In genomic region chr11:41283196-41283930, GRCh38 we compare ENCODE assay signal across 29 cellular contexts.
"Had no signal": no experiment of that assay in that cellular context is flagged by ENCODE, and none has a peak within 500 bp of the region (broad histone marks: within the 10 kb centered on the region; RNA-seq: fewer than 3 reads in every experiment).

No MANE protein-coding gene starts in this region.

- ATAC-seq: activated CD4-positive, CD25-positive, alpha-beta regulatory T cell treated with anti-CD3 and anti-CD28 coated beads, Interleukin-2, amount 50 U/mL, for 24 hours; activated CD8-positive, alpha-beta T cell treated with anti-CD3 and anti-CD28 coated beads for 36 hours; activated naive CD8-positive, alpha-beta T cell treated with anti-CD3 and anti-CD28 coated beads, Interleukin-2, amount 50 U/mL, for 24 hours; activated T-cell treated with anti-CD3 and anti-CD28 coated beads, Interleukin-2, amount 50 U/mL, for 4 hours; activated T-helper 17 cell treated with anti-CD3 and anti-CD28 coated beads, Interleukin-2, amount 50 U/mL, for 72 hours; body of pancreas; left lung; lower lobe of right lung; natural killer cell; sciatic nerve; stimulated activated memory B cell treated with anti-CD40 and anti-IgM and Interleukin-4, amounts not matched to agents 10 μg/mL and 1 μg/mL and 100 μg/mL, for 72 hours; stimulated activated naive CD8-positive, alpha-beta T cell treated with anti-CD3 and anti-CD28 coated beads, Interleukin-15, amount 100 ng/mL, for 72 hours had no signal

- H3K27ac ChIP-seq: body of pancreas, epithelial cell of prostate, esophagus squamous epithelium, left lung, lower lobe of right lung, neutrophil, ovary, skin epidermis, vagina, WERI-Rb-1 had no signal

- H3K4me1 ChIP-seq: body of pancreas, esophagus squamous epithelium, left lung, lower lobe of right lung, vagina had no signal

- H3K27me3 ChIP-seq: body of pancreas, esophagus squamous epithelium, left lung, neutrophil, ovary, vagina had no signal

- DNase-seq: activated CD4-positive, alpha-beta T cell treated with anti-CD3 and anti-CD28 coated beads, Interleukin-2, amount 10 ng/mL, durations not matched to agents 7 days and 5 days; activated CD8-positive, alpha-beta T cell treated with anti-CD3 and anti-CD28 coated beads for 36 hours; activated gamma-delta T cell treated with Interleukin-2 at 50 U/mL for 16 hours; activated naive CD8-positive, alpha-beta T cell treated with anti-CD3 and anti-CD28 coated beads, Interleukin-2, amount 50 U/mL, for 24 hours; activated T-cell treated with anti-CD3 and anti-CD28 coated beads, Interleukin-2, amount 50 U/mL, for 4 hours; body of pancreas; dermis blood vessel endothelial cell; effector CD4-positive, alpha-beta T cell; esophagus squamous epithelium; left lung; lower lobe of right lung; mesenchymal stem cell; natural killer cell; ovary; stimulated activated CD4-positive, alpha-beta T cell treated with anti-CD3 and anti-CD28 coated beads, Interleukin-1b, Interleukin-23, amount 100 ng/mL, for 48 hours; stimulated activated CD4-positive, alpha-beta T cell treated with anti-CD3 and anti-CD28 coated beads, Interleukin-4, amount 100 ng/mL, for 4 hours; stimulated activated CD8-positive, alpha-beta memory T cell treated with anti-CD3 and anti-CD28 coated beads, Interleukin-4, amount 100 ng/mL, for 48 hours; stimulated activated naive CD8-positive, alpha-beta T cell treated with anti-CD3 and anti-CD28 coated beads, Interleukin-15, amount 100 ng/mL, for 72 hours; substantia nigra; T-helper 9 cell; WERI-Rb-1 had no signal

- H3K9me3 ChIP-seq: body of pancreas, esophagus squamous epithelium, left lung, lower lobe of right lung, neutrophil, ovary, vagina had no signal

- H3K4me3 ChIP-seq: body of pancreas, esophagus squamous epithelium, left lung, lower lobe of right lung, ovary, skin epidermis, vagina had no signal

- H3K36me3 ChIP-seq: esophagus squamous epithelium, left lung, lower lobe of right lung, neutrophil, ovary, vagina, WERI-Rb-1 had no signal
